In genomic region chr5:71757590-71758543, GRCh38 we compare ENCODE assay signal across 8 cellular contexts. TPM values are rescaled to one million over a fixed set of nuclear protein-coding genes. Genes with fewer than 3 reads are reported as not detected.
DNase-seq lines count a peak whose midpoint lies in the region; ATAC-seq and TF ChIP-seq lines count a peak whose summit lies in the region.

No MANE protein-coding gene starts in this region.

- H3K9me3 ChIP-seq in mucosa of rectum (ENCODE audit: control insufficient read depth in 2 of 2, low read length in 2 of 2) = no peaks in the 10 kb centered on the region
- H3K9me3 ChIP-seq in stomach smooth muscle (ENCODE audit: control insufficient read depth in 2 of 2, low read length in 2 of 2) = no peaks in the 10 kb centered on the region

- H3K36me3 Mint-ChIP-seq in activated CD4-positive, alpha-beta T cell treated with anti-CD3 and anti-CD28 coated beads for 36 hours (ENCODE audit: low read depth) = no peaks in the 10 kb centered on the region
- no peaks in the 10 kb centered on the region for H3K36me3 Mint-ChIP-seq in activated CD8-positive, alpha-beta T cell treated with anti-CD3 and anti-CD28 coated beads for 36 hours (ENCODE audit: low read depth)
- H3K36me3 Mint-ChIP-seq in endothelial cell (ENCODE audit: low read depth, unreplicated experiment) = no peaks in the 10 kb centered on the region

- H3K9ac ChIP-seq in mucosa of rectum (ENCODE audit: low read depth in 1 of 2, low read length in 2 of 2) (peak overlapping the region in 1 of 2 donors; percentile 48), stomach smooth muscle (ENCODE audit: low read length in 2 of 2) (peak overlapping the region; percentile 34 to 72)

- intact Hi-C loops in activated CD4-positive, alpha-beta T cell treated with anti-CD3 and anti-CD28 coated beads for 36 hours (cut with DNase I, micrococcal nuclease) = loop anchor here in 1 of 2 experiments (5.0 to 10.0 kb wide), 2 partner anchors 193 to 281 kb away; no protein-coding TSS in a partner anchor
- intact Hi-C loops in activated CD8-positive, alpha-beta T cell treated with anti-CD3 and anti-CD28 coated beads for 36 hours (cut with micrococcal nuclease) = no loop called here

- POLR2A ChIA-PET in activated CD4-positive, alpha-beta T cell treated with anti-CD3 and anti-CD28 coated beads for 36 hours (lab: Charles Lee) = interaction anchor here (0.5 to 0.6 kb wide), 2 partner anchors 157 to 168 kb away, joined by 5 read pairs; no protein-coding TSS in a partner anchor
- POLR2A ChIA-PET in activated CD8-positive, alpha-beta T cell treated with anti-CD3 and anti-CD28 coated beads for 36 hours (lab: Charles Lee) = no interaction called here

- CTCF ChIA-PET in activated CD4-positive, alpha-beta T cell treated with anti-CD3 and anti-CD28 coated beads for 36 hours (lab: Charles Lee) = interaction anchor here (0.6 to 2.3 kb wide), 7 partner anchors 14 to 262 kb away, joined by 3 to 7 read pairs (median 3); no protein-coding TSS in a partner anchor
- CTCF ChIA-PET in activated CD8-positive, alpha-beta T cell treated with anti-CD3 and anti-CD28 coated beads for 36 hours (lab: Charles Lee) = interaction anchor here (0.7 to 2.6 kb wide), 13 partner anchors 8 to 282 kb away, joined by 3 to 8 read pairs (median 4); no protein-coding TSS in a partner anchor

- H3K9me3 Mint-ChIP-seq in activated CD4-positive, alpha-beta T cell treated with anti-CD3 and anti-CD28 coated beads for 36 hours (ENCODE audit: low read depth) = no peaks in the 10 kb centered on the region
- no peaks in the 10 kb centered on the region for H3K9me3 Mint-ChIP-seq in activated CD8-positive, alpha-beta T cell treated with anti-CD3 and anti-CD28 coated beads for 36 hours
- H3K9me3 Mint-ChIP-seq in endothelial cell (ENCODE audit: unreplicated experiment) = no peaks in the 10 kb centered on the region

- H3K27me3 Mint-ChIP-seq in activated CD4-positive, alpha-beta T cell treated with anti-CD3 and anti-CD28 coated beads for 36 hours = peaks cover 4% of the 10 kb centered on the region
- peaks cover 4% of the 10 kb centered on the region for H3K27me3 Mint-ChIP-seq in activated CD8-positive, alpha-beta T cell treated with anti-CD3 and anti-CD28 coated beads for 36 hours
- H3K27me3 Mint-ChIP-seq in endothelial cell (ENCODE audit: unreplicated experiment) = peaks cover 3% of the 10 kb centered on the region

- H3K36me3 ChIP-seq in mucosa of rectum (ENCODE audit: control insufficient read depth in 2 of 2, insufficient read depth in 2 of 2, low read length in 2 of 2) = no peaks in the 10 kb centered on the region
- no peaks in the 10 kb centered on the region for H3K36me3 ChIP-seq in stomach smooth muscle (ENCODE audit: control insufficient read depth in 2 of 2, insufficient read depth in 2 of 2, low read length in 2 of 2)

- H3K27ac Mint-ChIP-seq in activated CD4-positive, alpha-beta T cell treated with anti-CD3 and anti-CD28 coated beads for 36 hours = no peak overlapping the region
- peak overlapping the region; percentile 32 for H3K27ac Mint-ChIP-seq in activated CD8-positive, alpha-beta T cell treated with anti-CD3 and anti-CD28 coated beads for 36 hours
- H3K27ac Mint-ChIP-seq in endothelial cell (ENCODE audit: unreplicated experiment) = no peak overlapping the region

- H3K27me3 ChIP-seq in mucosa of rectum (ENCODE audit: control insufficient read depth in 2 of 2, insufficient read depth in 2 of 2, low read length in 2 of 2) (no peaks in the 10 kb centered on the region), stomach smooth muscle (ENCODE audit: control insufficient read depth in 1 of 2, insufficient read depth in 2 of 2, low read length in 2 of 2) (no peaks in the 10 kb centered on the region)

- ATAC-seq in activated CD4-positive, alpha-beta T cell treated with anti-CD3 and anti-CD28 coated beads for 36 hours = peak; percentile 90
- ATAC-seq in HG02938 (IDR thresholded peaks at IDR 0.05; ENCODE audit: unreplicated experiment) = peak; percentile 92
- peak; percentile 96 for ATAC-seq in activated CD8-positive, alpha-beta T cell treated with anti-CD3 and anti-CD28 coated beads for 36 hours

- peaks cover 5% of the 10 kb centered on the region for H3K4me1 Mint-ChIP-seq in activated CD4-positive, alpha-beta T cell treated with anti-CD3 and anti-CD28 coated beads for 36 hours
- peaks cover 5% of the 10 kb centered on the region for H3K4me1 Mint-ChIP-seq in activated CD8-positive, alpha-beta T cell treated with anti-CD3 and anti-CD28 coated beads for 36 hours (ENCODE audit: low read depth)
- H3K4me1 Mint-ChIP-seq in endothelial cell (ENCODE audit: unreplicated experiment) = peaks cover 8% of the 10 kb centered on the region

- peak; percentile 67 for DNase-seq in activated CD4-positive, alpha-beta T cell treated with anti-CD3 and anti-CD28 coated beads for 36 hours
- DNase-seq in activated CD4-positive, alpha-beta T cell treated with anti-CD3 and anti-CD28 coated beads for 1 hour = no peak
- DNase-seq in NCI-H345 (lab: John Stamatoyannopoulos, UW) (peak; percentile 56), endothelial cell (ENCODE audit: low spot score) (peak; percentile 58)
- peak; percentile 69 for DNase-seq in activated CD8-positive, alpha-beta T cell treated with anti-CD3 and anti-CD28 coated beads for 36 hours

- TF ChIP-seq CTCF in activated CD8-positive, alpha-beta T cell treated with anti-CD3 and anti-CD28 coated beads for 36 hours (IDR thresholded peaks at IDR 0.05) = peak; percentile 64
- peak; percentile 45 for TF ChIP-seq CTCF in endothelial cell (IDR thresholded peaks at IDR 0.05; ENCODE audit: unreplicated experiment)

- peaks cover 3 to 4% of the 10 kb centered on the region in 2 donors for H3K4me1 ChIP-seq in mucosa of rectum (ENCODE audit: control insufficient read depth in 2 of 2, insufficient read depth in 2 of 2, low read length in 2 of 2)
- H3K4me1 ChIP-seq in stomach smooth muscle (ENCODE audit: control insufficient read depth, insufficient read depth, low read length) = peaks cover 7% of the 10 kb centered on the region

- peak overlapping the region; percentile 45 to 46 for H3K4me3 ChIP-seq in mucosa of rectum (ENCODE audit: low read length in 2 of 2)
- H3K4me3 ChIP-seq in stomach smooth muscle (ENCODE audit: low read length in 2 of 2) = peak overlapping the region; percentile 41 to 67

- H3K27ac ChIP-seq in mucosa of rectum (ENCODE audit: low read depth in 2 of 2, low read length in 2 of 2) = no peak overlapping the region
- no peak overlapping the region for H3K27ac ChIP-seq in stomach smooth muscle (ENCODE audit: low read length)

- H3K4me3 Mint-ChIP-seq in activated CD4-positive, alpha-beta T cell treated with anti-CD3 and anti-CD28 coated beads for 36 hours = no peak overlapping the region
- no peak overlapping the region for H3K4me3 Mint-ChIP-seq in activated CD8-positive, alpha-beta T cell treated with anti-CD3 and anti-CD28 coated beads for 36 hours
- no peak overlapping the region for H3K4me3 Mint-ChIP-seq in endothelial cell (ENCODE audit: unreplicated experiment)

RNA-seq across cellular contexts. Expression of gene CARTPT, which starts 38.8 kb away (rescaled TPM):
- total RNA-seq in activated CD4-positive, alpha-beta T cell treated with anti-CD3 and anti-CD28 coated beads for 36 hours = not detected
- total RNA-seq in activated CD8-positive, alpha-beta T cell treated with anti-CD3 and anti-CD28 coated beads for 36 hours = not detected
- total RNA-seq in endothelial cell (ENCODE audit: unreplicated experiment) = 148 TPM

Comparison
In these comparisons a context has a peak if more than half of its experiments do, and no peak if none do; other contexts are left out.
1. RNA of gene CARTPT, which starts 38.8 kb away (total RNA-seq): 148 TPM in endothelial cell (single experiment); not detected in activated CD4-positive, alpha-beta T cell treated with anti-CD3 and anti-CD28 coated beads for 36 hours and not detected in activated CD8-positive, alpha-beta T cell treated with anti-CD3 and anti-CD28 coated beads for 36 hours; every median in the first group is over 100 times any median in the second.
2. Peak in every context shown above with its lines, with median percentiles within 50 percentile points of each other: ATAC-seq.